Comparison of ENCODE assay signal across 22 cellular contexts in the genomic region with DNA sequence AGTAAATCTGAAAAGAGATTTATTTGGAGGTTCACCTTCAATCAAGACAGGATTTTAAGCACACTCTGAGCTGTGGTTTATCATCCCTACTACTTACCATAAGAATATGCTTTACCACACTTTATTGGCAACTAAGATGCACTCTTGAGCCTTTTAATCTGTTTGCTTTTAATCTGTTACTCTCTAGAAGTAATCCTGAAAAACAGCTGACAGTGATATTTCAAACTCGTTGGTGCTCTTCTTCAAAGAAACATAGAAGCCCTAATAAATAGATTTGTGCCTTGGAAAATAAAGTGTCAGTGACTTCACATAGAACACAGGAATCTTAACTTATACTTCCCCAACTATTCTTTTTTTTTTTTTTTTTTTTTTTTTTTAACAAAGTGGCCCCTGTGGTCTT.
A peak's percentile ranks its signal among the peaks of the same experiment; 100 is the strongest.
DNase-seq lines count a peak whose midpoint lies in the region; ATAC-seq, FAIRE-seq and TF ChIP-seq lines count a peak whose summit lies in the region.
"Had no signal": no experiment of that assay in that cellular context is flagged by ENCODE, and none has a peak within 500 bp of the region (broad histone marks: within the 10 kb centered on the region; RNA-seq: fewer than 3 reads in every experiment).

No MANE protein-coding gene starts in this region.

- H3K9me3 ChIP-seq in GM12878 (replicated peaks; ENCODE audit: control insufficient read depth, insufficient read depth, low read length) = no peaks in the 10 kb centered on the region; the same call in 1 of the 3 replicates

- H4K20me1 ChIP-seq in GM12878 (ENCODE audit: control insufficient read depth, insufficient read depth) = no peaks in the 10 kb centered on the region

- 0% methylated on average over 1 of the region's 1 CpG for WGBS in GM12878 (ENCODE audit: insufficient coverage, insufficient replicate concordance, low lambda C conversion rate, missing lambda C conversion rate)

- peak overlapping the region; percentile 25 for H3K4me2 ChIP-seq in GM12878 (ENCODE audit: control insufficient read depth, insufficient read depth)

- H3K4me1 ChIP-seq in GM12878 (ENCODE audit: control insufficient read depth, insufficient read depth, low read length) = peaks cover 55% of the 10 kb centered on the region

- H3K36me3 ChIP-seq in GM12878 (ENCODE audit: control insufficient read depth in 2 of 2, insufficient read depth in 2 of 2, low read length in 1 of 2) = no peaks in the 10 kb centered on the region; a peak in 1 of 4 replicates

- intact Hi-C loops in GM12878 (cut with micrococcal nuclease; ENCODE audit: unreplicated experiment) = loop anchor here (1.0 to 10.0 kb wide), 4 partner anchors 53 to 383 kb away; no protein-coding TSS in a partner anchor

- no peak for TF ChIP-seq POLR2A in GM12878 (IDR thresholded peaks at IDR 0.05; ENCODE audit: low read depth, low read length)

- RAD21 ChIA-PET in GM12878 (lab: Charles Lee; ENCODE audit: unreplicated experiment) = interaction anchor here (0.6 to 5.8 kb wide), 12 partner anchors 10 to 403 kb away, joined by 3 to 32 read pairs (median 9); no protein-coding TSS in a partner anchor

- H3K9me3 Mint-ChIP-seq in activated naive CD4-positive, alpha-beta T cell treated with anti-CD3 and anti-CD28 coated beads, Interleukin-2, amount 50 U/mL, for 24 hours = peaks cover 19% of the 10 kb centered on the region
- H3K9me3 Mint-ChIP-seq in IgD-negative memory B cell = peaks cover 0 to 1% (median 0%) of the 10 kb centered on the region in 3 donors

- peak overlapping the region; percentile 46 for H3K4me3 ChIP-seq in GM12878

- no peak for FAIRE-seq in GM12878 (lab: Jason Lieb, UNC)

- CTCF ChIA-PET in GM12878 (lab: Yijun Ruan, JAX) = interaction anchor here (1.3 to 2.4 kb wide), 3 partner anchors 13 to 52 kb away, joined by 6 to 7 read pairs (median 6); no protein-coding TSS in a partner anchor

- peaks cover 37% of the 10 kb centered on the region for H3K36me3 Mint-ChIP-seq in activated naive CD4-positive, alpha-beta T cell treated with anti-CD3 and anti-CD28 coated beads, Interleukin-2, amount 50 U/mL, for 24 hours
- peaks cover 9% of the 10 kb centered on the region for H3K36me3 Mint-ChIP-seq in IgD-negative memory B cell

- no peak for TF ChIP-seq RAD21 in GM12878 (IDR thresholded peaks at IDR 0.05; ENCODE audit: insufficient read depth, low read depth, low read length)

- H3K27me3 Mint-ChIP-seq in activated naive CD4-positive, alpha-beta T cell treated with anti-CD3 and anti-CD28 coated beads, Interleukin-2, amount 50 U/mL, for 24 hours = no peaks in the 10 kb centered on the region
- H3K27me3 Mint-ChIP-seq in IgD-negative memory B cell = no peaks in the 10 kb centered on the region
- H3K27me3 Mint-ChIP-seq: T-helper 17 cell had no signal

- no peak for TF ChIP-seq EP300 in GM12878 (IDR thresholded peaks at IDR 0.05; ENCODE audit: borderline replicate concordance in 1 of 2, control insufficient read depth in 1 of 2, low read depth in 2 of 2, low read length in 2 of 2)

- no peaks in the 10 kb centered on the region for H3K27me3 ChIP-seq in GM12878 (replicated peaks in 1 of 2; ENCODE audit: control insufficient read depth in 2 of 2, insufficient read depth in 2 of 2, low read length in 1 of 2)

- no peak overlapping the region for H2AFZ ChIP-seq in GM12878 (ENCODE audit: control insufficient read depth, low read depth, low read length)

- peak overlapping the region; percentile 52 for H3K9ac ChIP-seq in GM12878 (ENCODE audit: control insufficient read depth, insufficient read depth, low read length)

- BruUV-seq in GM12878 (replicated peaks; lab: Mats Ljungman, UMichigan) = no TSS peak

- no peak for DNase-seq in activated naive CD4-positive, alpha-beta T cell treated with Interleukin-2 at 50 U/mL for 16 hours
- no peak for DNase-seq in GM12878 (ENCODE audit: low read depth, low spot score)
- DNase-seq in stimulated activated CD4-positive, alpha-beta T cell treated with anti-CD3 and anti-CD28 coated beads, Interleukin-4, amount 100 ng/mL, for 24 hours = no peak
- no peak for DNase-seq in NCI-H1417 (lab: John Stamatoyannopoulos, UW)
- DNase-seq in NCI-H1048 (lab: John Stamatoyannopoulos, UW) = no peak
- DNase-seq: AML-193, DMS53, GDM1, GOT3, HCEC 1CT, NCI-H1092 treated with DMSO at 0.1 percent for 48 hours, NCI-H146, NCI-H2029 treated with DMSO at 0.1 percent for 48 hours, NCI-H2171 treated with DMSO at 0.1 percent for 48 hours, NCI-H524 treated with DMSO at 0.1 percent for 48 hours, PC-3, Right ventricle myocardium superior, T-helper 17 cell had no signal

- peak overlapping the region; percentile 88 for H3K27ac ChIP-seq in GM12878 (ENCODE audit: control insufficient read depth, insufficient read depth)
- H3K27ac ChIP-seq: C4-2B had no signal

- POLR2A ChIA-PET in GM12878 (lab: Charles Lee) = interaction anchor here (0.6 to 2.4 kb wide), 12 partner anchors 9 to 520 kb away, joined by 3 to 10 read pairs (median 5); no protein-coding TSS in a partner anchor

- H3K4me1 Mint-ChIP-seq in activated naive CD4-positive, alpha-beta T cell treated with anti-CD3 and anti-CD28 coated beads, Interleukin-2, amount 50 U/mL, for 24 hours = peaks cover 82% of the 10 kb centered on the region
- H3K4me1 Mint-ChIP-seq in IgD-negative memory B cell = peaks cover 47 to 65% (median 63%) of the 10 kb centered on the region in 3 donors

- no peak overlapping the region for H3K27ac Mint-ChIP-seq in activated naive CD4-positive, alpha-beta T cell treated with anti-CD3 and anti-CD28 coated beads, Interleukin-2, amount 50 U/mL, for 24 hours
- peak overlapping the region; percentile 92 to 97 (median 95) for H3K27ac Mint-ChIP-seq in IgD-negative memory B cell

- no peak for TF ChIP-seq CTCF in GM12878 (IDR thresholded peaks at IDR 0.05 in 2 of 3, conservative IDR thresholded peaks at IDR 0.05 in 1 of 3; ENCODE audit: control insufficient read depth in 2 of 3, extremely low read depth in 1 of 3, insufficient read depth in 1 of 3, low read depth in 3 of 3, low read length in 3 of 3)

- H3K4me3 Mint-ChIP-seq in activated naive CD4-positive, alpha-beta T cell treated with anti-CD3 and anti-CD28 coated beads, Interleukin-2, amount 50 U/mL, for 24 hours = peak overlapping the region; percentile 47
- H3K4me3 Mint-ChIP-seq in IgD-negative memory B cell = peak overlapping the region in 3 of 4 donors; percentile 72 to 92 (median 78)

- ATAC-seq in GM12878 (no peak), HG02973 (IDR thresholded peaks at IDR 0.05; ENCODE audit: unreplicated experiment) (no peak)
- ATAC-seq: PC-3, T-helper 17 cell had no signal

- SMC1A ChIA-PET in GM12878 (lab: Charles Lee; ENCODE audit: uncharacterized antibody, unreplicated experiment) = interaction anchor here (0.8 to 8.3 kb wide), 21 partner anchors 10 to 459 kb away, joined by 3 to 56 read pairs (median 4); no protein-coding TSS in a partner anchor

- H3K79me2 ChIP-seq in GM12878 (ENCODE audit: control insufficient read depth, insufficient read depth, low read length) = peaks cover 46% of the 10 kb centered on the region

- in situ Hi-C loops in GM12878 (cut with MboI) = no loop called here

TF ChIP-seq in GM12878, 131 proteins besides CTCF, POLR2A, EP300 and RAD21:
- peak; percentile 54; the same call in 1 of the 2 replicates for TF ChIP-seq ZNF384 (IDR thresholded peaks at IDR 0.05; ENCODE audit: borderline replicate concordance, low read depth, low read length)
- TF ChIP-seq, protein P1, sequence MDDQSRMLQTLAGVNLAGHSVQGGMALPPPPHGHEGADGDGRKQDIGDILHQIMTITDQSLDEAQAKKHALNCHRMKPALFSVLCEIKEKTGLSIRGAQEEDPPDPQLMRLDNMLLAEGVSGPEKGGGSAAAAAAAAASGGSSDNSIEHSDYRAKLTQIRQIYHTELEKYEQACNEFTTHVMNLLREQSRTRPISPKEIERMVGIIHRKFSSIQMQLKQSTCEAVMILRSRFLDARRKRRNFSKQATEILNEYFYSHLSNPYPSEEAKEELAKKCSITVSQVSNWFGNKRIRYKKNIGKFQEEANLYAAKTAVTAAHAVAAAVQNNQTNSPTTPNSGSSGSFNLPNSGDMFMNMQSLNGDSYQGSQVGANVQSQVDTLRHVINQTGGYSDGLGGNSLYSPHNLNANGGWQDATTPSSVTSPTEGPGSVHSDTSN (IDR thresholded peaks at IDR 0.05; ENCODE audit: insufficient replicate concordance, low read depth, low read length) = no peak
- no peak for TF ChIP-seq ATF2 (IDR thresholded peaks at IDR 0.05; ENCODE audit: low read length)
- TF ChIP-seq NR2C1 (IDR thresholded peaks at IDR 0.05) = no peak
- no peak for TF ChIP-seq RFX5 (IDR thresholded peaks at IDR 0.05; ENCODE audit: low read depth, low read length)
- TF ChIP-seq ZSCAN29 (IDR thresholded peaks at IDR 0.05) = no peak
- TF ChIP-seq RUNX3 (IDR thresholded peaks at IDR 0.05; ENCODE audit: low read length) = 0 out of 2 replicates have a peak, but pooled peaks have one; percentile 7
